Comparison of ENCODE assay signal across 22 cellular contexts in genomic region chr6:72245565-72245964, GRCh38.
DNase-seq lines count a peak whose midpoint lies in the region; ATAC-seq, FAIRE-seq and TF ChIP-seq lines count a peak whose summit lies in the region.
"Had no signal": no experiment of that assay in that cellular context is flagged by ENCODE, and none has a peak within 500 bp of the region (broad histone marks: within the 10 kb centered on the region; RNA-seq: fewer than 3 reads in every experiment).

No MANE protein-coding gene starts in this region.

- no peaks in the 10 kb centered on the region for H3K36me3 Mint-ChIP-seq in astrocyte (ENCODE audit: low read depth, unreplicated experiment)
- H3K36me3 Mint-ChIP-seq in CD4-positive, alpha-beta T cell (ENCODE audit: low read depth): no peaks in the 10 kb centered on the region

- H3K4me2 ChIP-seq in astrocyte (ENCODE audit: low read length): no peak overlapping the region

- no peak for ATAC-seq in CD4-positive, alpha-beta T cell (ENCODE audit: poor library complexity)
- ATAC-seq in GM21737 (IDR thresholded peaks at IDR 0.05; ENCODE audit: unreplicated experiment): no peak
- ATAC-seq: gastrocnemius medialis, sciatic nerve had no signal

- peaks cover 6% of the 10 kb centered on the region for H3K4me1 Mint-ChIP-seq in astrocyte (ENCODE audit: low read depth, unreplicated experiment)
- H3K4me1 Mint-ChIP-seq in CD4-positive, alpha-beta T cell (ENCODE audit: low read depth): no peaks in the 10 kb centered on the region

- no peaks in the 10 kb centered on the region for H3K79me2 ChIP-seq in astrocyte (ENCODE audit: insufficient read depth, low read length)

- no peaks in the 10 kb centered on the region for H4K20me1 ChIP-seq in astrocyte (ENCODE audit: insufficient read depth, low read length)

- H3K9ac ChIP-seq in HUES6 (ENCODE audit: low read length) (no peak overlapping the region), astrocyte (ENCODE audit: low read length) (no peak overlapping the region)

- peak; percentile 52 for DNase-seq in EH (ENCODE audit: low read depth)
- peak; percentile 15 for DNase-seq in astrocyte (ENCODE audit: low read depth)
- peak; percentile 75 for DNase-seq in islet precursor cell
- DNase-seq in CD4-positive, alpha-beta T cell: no peak
- no peak for DNase-seq in NAMALWA (ENCODE audit: low spot score)
- DNase-seq in NCI-H446 treated with DMSO at 0.1 percent for 48 hours (lab: John Stamatoyannopoulos, UW): no peak
- DNase-seq: activated CD4-positive, CD25-positive, alpha-beta regulatory T cell treated with anti-CD3 and anti-CD28 coated beads, Interleukin-2, amount 50 U/mL, for 72 hours; activated CD8-positive, alpha-beta memory T cell treated with anti-CD3 and anti-CD28 coated beads, Interleukin-2, amount 50 U/mL, for 4 hours; activated gamma-delta T cell treated with Interleukin-2 at 50 U/mL for 16 hours; anterior cingulate cortex; gastrocnemius medialis; NCI-H1092; NCI-H2171 treated with DMSO at 0.1 percent for 48 hours; SHP77 treated with DMSO at 0.1 percent for 48 hours; stimulated activated CD4-positive, alpha-beta T cell treated with anti-CD3 and anti-CD28 coated beads, Interleukin-1b, Interleukin-23, amount 100 ng/mL, for 48 hours had no signal

- H3K4me1 ChIP-seq in HUES6 (ENCODE audit: control insufficient read depth, insufficient read depth, low read length) (peaks cover 23% of the 10 kb centered on the region), astrocyte (ENCODE audit: insufficient read depth, low read length) (no peaks in the 10 kb centered on the region)
- H3K4me1 ChIP-seq: gastrocnemius medialis had no signal

- CTCF ChIA-PET in CD4-positive, alpha-beta T cell (lab: Charles Lee): no interaction called here

- no peaks in the 10 kb centered on the region for H3K36me3 ChIP-seq in HUES6 (ENCODE audit: control insufficient read depth, insufficient read depth, low read length)
- no peaks in the 10 kb centered on the region for H3K36me3 ChIP-seq in astrocyte (ENCODE audit: insufficient read depth, low read length)
- H3K36me3 ChIP-seq: gastrocnemius medialis had no signal

- no peaks in the 10 kb centered on the region for H3K27me3 ChIP-seq in HUES6 (ENCODE audit: control insufficient read depth, insufficient read depth, low read length)
- H3K27me3 ChIP-seq in astrocyte (ENCODE audit: insufficient read depth, low read length): no peaks in the 10 kb centered on the region
- no peaks in the 10 kb centered on the region for H3K27me3 ChIP-seq in CD4-positive, alpha-beta T cell (ENCODE audit: control insufficient read depth, insufficient read depth, low read length)
- H3K27me3 ChIP-seq: gastrocnemius medialis had no signal

- no peak overlapping the region for H2AFZ ChIP-seq in astrocyte (ENCODE audit: low read depth, low read length)

- intact Hi-C loops in CD4-positive, alpha-beta T cell (cut with DNase I, micrococcal nuclease): no loop called here

- peak overlapping the region; percentile 78; the same call in 1 of the 2 replicates for H3K27ac ChIP-seq in HUES6 (ENCODE audit: low read depth, low read length)
- H3K27ac ChIP-seq in astrocyte (ENCODE audit: low read depth, low read length): no peak overlapping the region
- H3K27ac ChIP-seq in CD4-positive, alpha-beta T cell (ENCODE audit: low read depth, low read length): no peak overlapping the region
- H3K27ac ChIP-seq: gastrocnemius medialis had no signal

- no peak overlapping the region for H3K4me3 Mint-ChIP-seq in astrocyte (ENCODE audit: unreplicated experiment)
- H3K4me3 Mint-ChIP-seq in CD4-positive, alpha-beta T cell: no peak overlapping the region
- H3K4me3 Mint-ChIP-seq: T-helper 2 cell treated with Interferon-gamma antibody and Interleukin-4, amounts not matched to agents 5 μg/mL and 100 μg/mL, for 36 hours had no signal

- TF ChIP-seq CTCF in astrocyte (IDR thresholded peaks at IDR 0.05; ENCODE audit: insufficient read depth, low read depth, low read length): no peak
- no peak for TF ChIP-seq CTCF in CD4-positive, alpha-beta T cell (IDR thresholded peaks at IDR 0.05)

- H3K9me3 Mint-ChIP-seq in astrocyte (ENCODE audit: unreplicated experiment): no peaks in the 10 kb centered on the region
- no peaks in the 10 kb centered on the region for H3K9me3 Mint-ChIP-seq in CD4-positive, alpha-beta T cell
- H3K9me3 Mint-ChIP-seq: T-helper 2 cell treated with Interferon-gamma antibody and Interleukin-4, amounts not matched to agents 5 μg/mL and 100 μg/mL, for 36 hours had no signal

- FAIRE-seq in astrocyte (lab: Jason Lieb, UNC): no peak
- FAIRE-seq: colon, D721Med, islet of Langerhans had no signal

- H3K4me3 ChIP-seq in HUES6 (ENCODE audit: low read depth, low read length) (no peak overlapping the region), astrocyte (ENCODE audit: insufficient read depth, low read depth, low read length) (no peak overlapping the region)
- H3K4me3 ChIP-seq: gastrocnemius medialis had no signal

- no peak overlapping the region for H3K27ac Mint-ChIP-seq in astrocyte (ENCODE audit: unreplicated experiment)
- no peak overlapping the region for H3K27ac Mint-ChIP-seq in CD4-positive, alpha-beta T cell
- H3K27ac Mint-ChIP-seq: T-helper 2 cell treated with Interferon-gamma antibody and Interleukin-4, amounts not matched to agents 5 μg/mL and 100 μg/mL, for 36 hours had no signal

- H3K9me3 ChIP-seq in HUES6 (ENCODE audit: control insufficient read depth, insufficient read depth, low read depth, low read length) (no peaks in the 10 kb centered on the region), astrocyte (ENCODE audit: insufficient read depth, low read depth, low read length) (no peaks in the 10 kb centered on the region)
- H3K9me3 ChIP-seq in CD4-positive, alpha-beta T cell (ENCODE audit: control insufficient read depth, low read length): no peaks in the 10 kb centered on the region
- H3K9me3 ChIP-seq: gastrocnemius medialis had no signal

- H3K27me3 Mint-ChIP-seq in astrocyte (ENCODE audit: low read depth, unreplicated experiment): no peaks in the 10 kb centered on the region
- no peaks in the 10 kb centered on the region for H3K27me3 Mint-ChIP-seq in CD4-positive, alpha-beta T cell

- POLR2A ChIA-PET in CD4-positive, alpha-beta T cell (lab: Charles Lee): no interaction called here

Comparison
In these comparisons a context has a peak if more than half of its experiments do, and no peak if none do; other contexts are left out.
1. DNase-seq: peak in EH (single experiment), astrocyte (single experiment) and islet precursor cell (single experiment); none in CD4-positive, alpha-beta T cell (0 of 10), NAMALWA (single experiment) and NCI-H446 treated with DMSO at 0.1 percent for 48 hours (single experiment).